16 cellular contexts compared by ENCODE assay signal in genomic region chr1:14535619-14536355, GRCh38.
"Had no signal": no experiment of that assay in that cellular context is flagged by ENCODE, and none has a peak within 500 bp of the region (broad histone marks: within the 10 kb centered on the region; RNA-seq: fewer than 3 reads in every experiment).

No MANE protein-coding gene starts in this region.

- H3K4me1 Mint-ChIP-seq: immature natural killer cell; naive thymus-derived CD4-positive, alpha-beta T cell had no signal

- H3K4me3 ChIP-seq: colonic mucosa, gastroesophageal sphincter, right atrium auricular region, smooth muscle cell, tibial artery, upper lobe of left lung, uterus had no signal

- H3K4me1 ChIP-seq: colonic mucosa, gastroesophageal sphincter, right atrium auricular region, tibial artery, upper lobe of left lung, uterus had no signal

- H3K4me3 Mint-ChIP-seq: immature natural killer cell; naive thymus-derived CD4-positive, alpha-beta T cell had no signal

- H3K9me3 Mint-ChIP-seq: immature natural killer cell had no signal

- DNase-seq: colonic mucosa; effector CD8-positive, alpha-beta T cell; glutamatergic neuron; immature natural killer cell; left ventricle myocardium superior; mesendoderm; naive thymus-derived CD4-positive, alpha-beta T cell; posterior cingulate gyrus; stimulated activated CD4-positive, alpha-beta T cell treated with anti-CD3 and anti-CD28 coated beads, Interleukin-2, amount 100 ng/mL, for 48 hours; stimulated activated naive CD8-positive, alpha-beta T cell treated with anti-CD3 and anti-CD28 coated beads, Interleukin-15, Interleukin-2, amounts not matched to agents 100 U/mL and 50 U/mL, for 24 hours; tibial artery; upper lobe of left lung; uterus had no signal

- H3K36me3 Mint-ChIP-seq: immature natural killer cell had no signal

- H3K27ac ChIP-seq: colonic mucosa, gastroesophageal sphincter, right atrium auricular region, tibial artery, upper lobe of left lung, uterus had no signal

- H3K27ac Mint-ChIP-seq: immature natural killer cell; naive thymus-derived CD4-positive, alpha-beta T cell had no signal

- H3K27me3 ChIP-seq: colonic mucosa, gastroesophageal sphincter, right atrium auricular region, upper lobe of left lung, uterus had no signal

- H3K36me3 ChIP-seq: colonic mucosa, gastroesophageal sphincter, right atrium auricular region, tibial artery, upper lobe of left lung, uterus had no signal

- H3K9me3 ChIP-seq: colonic mucosa, gastroesophageal sphincter, right atrium auricular region, tibial artery, upper lobe of left lung, uterus had no signal

- ATAC-seq: gastroesophageal sphincter; left ventricle myocardium superior; naive thymus-derived CD4-positive, alpha-beta T cell; stimulated activated naive CD8-positive, alpha-beta T cell treated with anti-CD3 and anti-CD28 coated beads, Interleukin-15, Interleukin-2, amounts not matched to agents 100 U/mL and 50 U/mL, for 24 hours had no signal
